Comparison of ENCODE assay signal across 29 cellular contexts in the genomic region with DNA sequence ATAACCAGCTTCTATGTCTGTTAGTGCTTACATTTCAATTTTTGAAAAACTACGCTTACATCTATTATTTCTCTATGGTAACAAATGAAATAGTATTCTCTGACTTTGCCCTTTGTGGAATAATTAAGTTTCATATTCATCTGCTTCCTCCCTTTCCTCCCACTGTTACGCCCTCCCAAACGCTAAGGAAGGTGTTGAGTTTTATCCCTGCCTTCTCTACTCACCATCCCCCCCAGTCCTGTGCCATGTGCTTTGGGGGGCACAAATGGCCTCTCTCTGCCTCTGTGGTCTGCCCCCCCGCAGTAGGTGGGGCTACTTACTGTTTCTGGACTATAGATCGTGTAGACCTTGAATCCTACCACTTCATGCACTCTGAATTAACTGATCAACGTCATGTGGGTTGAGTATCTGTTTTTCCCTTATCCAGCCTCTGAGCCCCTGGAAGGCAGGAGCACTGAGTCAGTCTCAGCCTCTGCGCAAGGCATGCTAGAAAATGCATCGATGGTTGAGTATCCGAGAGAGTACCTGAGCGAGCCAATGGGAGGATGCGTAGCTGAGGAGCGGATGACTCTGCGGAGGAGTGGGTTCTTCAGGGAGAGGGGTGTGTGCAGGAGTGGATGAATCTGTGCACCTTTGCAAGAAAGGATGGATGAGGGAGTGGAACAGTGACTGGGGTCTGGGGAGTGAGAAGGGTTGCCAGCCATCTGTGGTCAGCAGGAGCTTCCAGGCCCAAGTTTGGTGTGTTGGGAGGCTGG.
A peak's percentile ranks its signal among the peaks of the same experiment; 100 is the strongest.
DNase-seq lines count a peak whose midpoint lies in the region; ATAC-seq and TF ChIP-seq lines count a peak whose summit lies in the region.
"Had no signal": no experiment of that assay in that cellular context is flagged by ENCODE, and none has a peak within 500 bp of the region (broad histone marks: within the 10 kb centered on the region; RNA-seq: fewer than 3 reads in every experiment).

No MANE protein-coding gene starts in this region.

- no peaks in the 10 kb centered on the region for H3K9me3 ChIP-seq in PC-9 (ENCODE audit: insufficient read depth, low read depth)
- H3K9me3 ChIP-seq: gastrocnemius medialis, HAP-1, MG63 had no signal

- no peak for DNase-seq in GM23338 (ENCODE audit: low spot score)
- DNase-seq in HFFc6: no peak
- peak; percentile 0 for DNase-seq in endothelial cell (ENCODE audit: low spot score)
- DNase-seq in sciatic nerve (ENCODE audit: low spot score): peak; percentile 23
- no peak for DNase-seq in PC-9
- DNase-seq in SHP77 (lab: John Stamatoyannopoulos, UW): no peak
- no peak for DNase-seq in activated CD4-positive, alpha-beta T cell treated with anti-CD3 and anti-CD28 coated beads for 48 hours
- DNase-seq: activated CD8-positive, alpha-beta T cell treated with anti-CD3 and anti-CD28 coated beads for 36 hours; activated naive CD4-positive, alpha-beta T cell treated with Interleukin-2 at 50 U/mL for 16 hours; activated T-cell treated with anti-CD3 and anti-CD28 coated beads, Interleukin-2, amount 50 U/mL, for 1 hour; amniotic stem cell; effector memory CD8-positive, alpha-beta T cell; esophagus squamous epithelium; gastrocnemius medialis; hippocampal formation; KG1; left ventricle myocardium superior; MG63; midbrain; NCI-H1417; NCI-H2081 treated with DMSO at 0.1 percent for 48 hours; NCI-H446; NCI-H82; small intestine; T-helper 1 cell had no signal

- H4K20me1 ChIP-seq in GM23338 (replicated peaks; ENCODE audit: insufficient read depth) (no peaks in the 10 kb centered on the region), PC-9 (ENCODE audit: insufficient read depth) (no peaks in the 10 kb centered on the region)

- no TSS peak for BruUV-seq in PC-9 (replicated peaks; lab: Mats Ljungman, UMichigan)

- H3K27ac Mint-ChIP-seq in GM23338 (no peak overlapping the region), HFFc6 (peak overlapping the region; percentile 67), endothelial cell (ENCODE audit: unreplicated experiment) (no peak overlapping the region)
- H3K27ac Mint-ChIP-seq: activated CD8-positive, alpha-beta T cell treated with anti-CD3 and anti-CD28 coated beads for 36 hours; effector memory CD8-positive, alpha-beta T cell; naive thymus-derived CD4-positive, alpha-beta T cell had no signal

- H3K79me2 ChIP-seq in GM23338 (replicated peaks; ENCODE audit: insufficient read depth) (no peaks in the 10 kb centered on the region), PC-9 (ENCODE audit: low read depth) (no peaks in the 10 kb centered on the region)

- H3K27me3 ChIP-seq in GM23338 (ENCODE audit: insufficient read depth) (no peaks in the 10 kb centered on the region), PC-9 (ENCODE audit: insufficient read depth, low read depth) (peaks cover 11% of the 10 kb centered on the region; the same call in 1 of the 2 replicates)
- H3K27me3 ChIP-seq: esophagus squamous epithelium, gastrocnemius medialis, MG63, tibial nerve had no signal

- H3K4me2 ChIP-seq in GM23338 (no peak overlapping the region), PC-9 (no peak overlapping the region)

- H3F3A ChIP-seq in GM23338 (replicated peaks; ENCODE audit: low read depth) (no peaks in the 10 kb centered on the region), PC-9 (ENCODE audit: insufficient read depth, low read depth) (no peaks in the 10 kb centered on the region)

- CTCF ChIA-PET in PC-9 (lab: Charles Lee): no interaction called here

- TF ChIP-seq CTCF in GM23338 (conservative IDR thresholded peaks at IDR 0.05; ENCODE audit: low read depth in 2 of 2) (no peak), HFFc6 (IDR thresholded peaks at IDR 0.05) (no peak), endothelial cell (IDR thresholded peaks at IDR 0.05; ENCODE audit: unreplicated experiment) (no peak), PC-9 (conservative IDR thresholded peaks at IDR 0.05) (no peak)

- H3K9me2 ChIP-seq in GM23338 (ENCODE audit: insufficient read depth) (no peaks in the 10 kb centered on the region), PC-9 (ENCODE audit: insufficient read depth) (no peaks in the 10 kb centered on the region)

- H3K4me1 Mint-ChIP-seq in GM23338 (peaks cover 11% of the 10 kb centered on the region), HFFc6 (ENCODE audit: low read depth) (peaks cover 21% of the 10 kb centered on the region), endothelial cell (ENCODE audit: unreplicated experiment) (peaks cover 2% of the 10 kb centered on the region)
- H3K4me1 Mint-ChIP-seq: naive thymus-derived CD4-positive, alpha-beta T cell had no signal

- H3K36me3 Mint-ChIP-seq in GM23338 (ENCODE audit: low read depth): peaks cover 4% of the 10 kb centered on the region; the same call in 2 of the 3 replicates
- peaks cover 49% of the 10 kb centered on the region for H3K36me3 Mint-ChIP-seq in HFFc6 (ENCODE audit: low read depth)
- peaks cover 8% of the 10 kb centered on the region for H3K36me3 Mint-ChIP-seq in endothelial cell (ENCODE audit: low read depth, unreplicated experiment)
- H3K36me3 Mint-ChIP-seq: naive thymus-derived CD4-positive, alpha-beta T cell had no signal

- H3K36me3 ChIP-seq in GM23338 (ENCODE audit: insufficient read depth) (no peaks in the 10 kb centered on the region), PC-9 (ENCODE audit: low read depth) (no peaks in the 10 kb centered on the region)
- H3K36me3 ChIP-seq: esophagus squamous epithelium, gastrocnemius medialis, HAP-1, MG63, tibial nerve had no signal

- no peak overlapping the region for H3K4me3 ChIP-seq in GM23338
- no peak overlapping the region for H3K4me3 ChIP-seq in PC-9
- H3K4me3 ChIP-seq: esophagus squamous epithelium, gastrocnemius medialis, HAP-1, MG63, tibial nerve had no signal

- intact Hi-C loops in sciatic nerve (cut with DNase I) (no loop called here), PC-9 (cut with micrococcal nuclease; ENCODE audit: unreplicated experiment) (no loop called here)

- ATAC-seq in GM23338 (no peak), sciatic nerve (no peak)
- ATAC-seq: activated CD8-positive, alpha-beta T cell treated with anti-CD3 and anti-CD28 coated beads for 36 hours; effector memory CD8-positive, alpha-beta T cell; gastrocnemius medialis; left ventricle myocardium superior; naive thymus-derived CD4-positive, alpha-beta T cell had no signal

- H3K4me1 ChIP-seq in GM23338 (ENCODE audit: insufficient read depth) (0 out of 2 replicates have a peak, but pooled peaks cover 8% of the 10 kb centered on the region), PC-9 (replicated peaks; ENCODE audit: insufficient read depth) (no peaks in the 10 kb centered on the region)
- H3K4me1 ChIP-seq: esophagus squamous epithelium, gastrocnemius medialis, HAP-1 had no signal

- no peak overlapping the region for H3K27ac ChIP-seq in GM23338 (ENCODE audit: low read depth)
- no peak overlapping the region for H3K27ac ChIP-seq in PC-9
- H3K27ac ChIP-seq: C4-2B, esophagus squamous epithelium, gastrocnemius medialis, tibial nerve had no signal

- 0 out of 2 replicates have a peak overlapping the region, but pooled peaks have one; percentile 47 for H2AFZ ChIP-seq in GM23338
- H2AFZ ChIP-seq in PC-9: no peak overlapping the region

- H3K27me3 Mint-ChIP-seq in GM23338 (ENCODE audit: insufficient read depth, low read depth, poor library complexity) (peaks cover 7% of the 10 kb centered on the region), HFFc6 (ENCODE audit: insufficient read depth) (peaks cover 32% of the 10 kb centered on the region), endothelial cell (ENCODE audit: unreplicated experiment) (peaks cover 14% of the 10 kb centered on the region)

- peaks cover 37% of the 10 kb centered on the region for H3K9me3 Mint-ChIP-seq in GM23338
- peaks cover 22% of the 10 kb centered on the region for H3K9me3 Mint-ChIP-seq in HFFc6
- peaks cover 5% of the 10 kb centered on the region for H3K9me3 Mint-ChIP-seq in endothelial cell (ENCODE audit: unreplicated experiment)
- H3K9me3 Mint-ChIP-seq: activated CD8-positive, alpha-beta T cell treated with anti-CD3 and anti-CD28 coated beads for 36 hours had no signal

- H3K4me3 Mint-ChIP-seq in GM23338 (no peak overlapping the region), HFFc6 (no peak overlapping the region), endothelial cell (ENCODE audit: unreplicated experiment) (no peak overlapping the region)
- H3K4me3 Mint-ChIP-seq: activated CD8-positive, alpha-beta T cell treated with anti-CD3 and anti-CD28 coated beads for 36 hours; effector memory CD8-positive, alpha-beta T cell; naive thymus-derived CD4-positive, alpha-beta T cell had no signal

- POLR2A ChIA-PET in PC-9 (lab: Charles Lee; ENCODE audit: unreplicated experiment): no interaction called here

TF ChIP-seq in GM23338, 12 proteins besides CTCF, POLR2A, EP300 and RAD21:
- no peak for TF ChIP-seq CREB1 (CRISPR knock-in tag; IDR thresholded peaks at IDR 0.05; ENCODE audit: low read depth)
- TF ChIP-seq, protein P1, sequence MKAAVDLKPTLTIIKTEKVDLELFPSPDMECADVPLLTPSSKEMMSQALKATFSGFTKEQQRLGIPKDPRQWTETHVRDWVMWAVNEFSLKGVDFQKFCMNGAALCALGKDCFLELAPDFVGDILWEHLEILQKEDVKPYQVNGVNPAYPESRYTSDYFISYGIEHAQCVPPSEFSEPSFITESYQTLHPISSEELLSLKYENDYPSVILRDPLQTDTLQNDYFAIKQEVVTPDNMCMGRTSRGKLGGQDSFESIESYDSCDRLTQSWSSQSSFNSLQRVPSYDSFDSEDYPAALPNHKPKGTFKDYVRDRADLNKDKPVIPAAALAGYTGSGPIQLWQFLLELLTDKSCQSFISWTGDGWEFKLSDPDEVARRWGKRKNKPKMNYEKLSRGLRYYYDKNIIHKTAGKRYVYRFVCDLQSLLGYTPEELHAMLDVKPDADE (IDR thresholded peaks at IDR 0.05): no peak

Comparison
In these comparisons a context has a peak if more than half of its experiments do, and no peak if none do; other contexts are left out.
1. DNase-seq: peak in endothelial cell (single experiment) and sciatic nerve (single experiment); none in GM23338 (single experiment), HFFc6 (single experiment), PC-9 (0 of 2), SHP77 (0 of 2) and activated CD4-positive, alpha-beta T cell treated with anti-CD3 and anti-CD28 coated beads for 48 hours (single experiment).